Comparison of ENCODE assay signal across 2 cellular contexts in the genomic region with DNA sequence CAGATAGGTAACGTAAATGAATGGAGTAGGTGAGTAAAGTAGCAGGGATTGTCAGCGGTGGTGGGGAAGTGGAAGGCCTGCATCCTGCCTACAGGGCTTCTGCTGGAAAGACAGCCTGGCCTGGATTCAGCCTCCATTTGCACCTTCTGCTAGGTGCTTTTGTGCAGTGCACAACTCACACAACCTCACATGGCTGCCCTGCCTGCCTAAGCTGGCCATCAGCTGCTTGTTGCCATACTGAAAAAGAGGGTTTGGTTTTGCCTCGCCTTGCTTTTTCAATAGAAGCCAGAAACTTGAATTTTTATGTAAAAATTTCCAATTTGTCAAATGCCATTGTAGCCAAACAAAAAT.
TF ChIP-seq lines count a peak whose summit lies in the region.

No MANE protein-coding gene starts in this region.

TF ChIP-seq in IMR-90, 13 proteins besides CTCF, POLR2A, EP300 and RAD21:
- TF ChIP-seq MAZ (IDR thresholded peaks at IDR 0.05; ENCODE audit: borderline replicate concordance, low read depth, low read length), result no peak
- no peak for TF ChIP-seq FOS (IDR thresholded peaks at IDR 0.05; ENCODE audit: low read depth, low read length)
- no peak for TF ChIP-seq CEBPB (IDR thresholded peaks at IDR 0.05; ENCODE audit: low read depth, low read length)
- TF ChIP-seq RCOR1 (IDR thresholded peaks at IDR 0.05; ENCODE audit: insufficient replicate concordance, low read length), result no peak
- no peak for TF ChIP-seq SMC3 (IDR thresholded peaks at IDR 0.05; ENCODE audit: low read depth, low read length)
- no peak for TF ChIP-seq MAFK (IDR thresholded peaks at IDR 0.05; ENCODE audit: low read depth, low read length)
- TF ChIP-seq USF2 (IDR thresholded peaks at IDR 0.05; ENCODE audit: low read depth, low read length), result no peak

TF ChIP-seq in H1, 55 proteins besides CTCF, POLR2A, EP300 and RAD21:
- TF ChIP-seq GABPA (IDR thresholded peaks at IDR 0.05; ENCODE audit: borderline replicate concordance, insufficient read depth, low read length), result no peak
- TF ChIP-seq SAP30 (IDR thresholded peaks at IDR 0.05; ENCODE audit: insufficient read depth, insufficient replicate concordance, low read length), result no peak
- 0 out of 4 replicates have a peak, but pooled peaks of 1 of the 2 experiments have one; percentile 72 for TF ChIP-seq HDAC2 (IDR thresholded peaks at IDR 0.05; ENCODE audit: borderline replicate concordance in 1 of 2, low read depth in 2 of 2, low read length in 2 of 2)
- no peak for TF ChIP-seq HDAC6 (IDR thresholded peaks at IDR 0.05; ENCODE audit: low read depth, low read length)
- TF ChIP-seq RFX5 (IDR thresholded peaks at IDR 0.05; ENCODE audit: borderline replicate concordance, low read depth, low read length), result no peak
- no peak for TF ChIP-seq NRF1 (IDR thresholded peaks at IDR 0.05; ENCODE audit: low read depth, low read length)
- no peak for TF ChIP-seq POU5F1 (IDR thresholded peaks at IDR 0.05; ENCODE audit: low read depth, low read length)
- TF ChIP-seq FOSL1 (IDR thresholded peaks at IDR 0.05; ENCODE audit: insufficient read depth, low read depth, low read length), result no peak
- TF ChIP-seq YY1 (IDR thresholded peaks at IDR 0.05; ENCODE audit: low read depth, low read length), result no peak
- TF ChIP-seq PHF8 (conservative IDR thresholded peaks at IDR 0.05; ENCODE audit: low read depth, low read length), result no peak
- TF ChIP-seq E2F6 (IDR thresholded peaks at IDR 0.05), result no peak
- peak; percentile 76; the same call in 1 of the 2 replicates for TF ChIP-seq KDM1A (IDR thresholded peaks at IDR 0.05; ENCODE audit: borderline replicate concordance, low read length)
- no peak for TF ChIP-seq EGR1 (IDR thresholded peaks at IDR 0.05; ENCODE audit: borderline replicate concordance, low read depth, low read length)
- TF ChIP-seq ASH2L (IDR thresholded peaks at IDR 0.05; ENCODE audit: low read length), result no peak
- TF ChIP-seq CBX5 (IDR thresholded peaks at IDR 0.05; ENCODE audit: low read depth, low read length), result no peak
- TF ChIP-seq TCF12 (IDR thresholded peaks at IDR 0.05; ENCODE audit: low read depth, low read length), result no peak
TF ChIP-seq in H1: peak in this region for 2.
